ENCODE assay signal across 1 cellular context in genomic region chr3:11260460-11260859, GRCh38.
TF ChIP-seq lines count a peak whose summit lies in the region.

No MANE protein-coding gene starts in this region.

TF ChIP-seq in GM12878, 131 proteins besides CTCF, POLR2A, EP300 and RAD21:
- no peak for TF ChIP-seq POU2F2 (IDR thresholded peaks at IDR 0.05; ENCODE audit: borderline replicate concordance, low read depth, low read length)
- TF ChIP-seq IRF3 (IDR thresholded peaks at IDR 0.05), result no peak
- TF ChIP-seq SMC3 (IDR thresholded peaks at IDR 0.05; ENCODE audit: borderline replicate concordance, low read length), result peak; percentile 24; the same call in 1 of the 2 replicates
TF ChIP-seq in GM12878: peak in this region for 1.
